In genomic region chr7:34133983-34134782, GRCh38 we compare ENCODE assay signal across 7 cellular contexts.
A peak's percentile ranks its signal among the peaks of the same experiment; 100 is the strongest.
DNase-seq lines count a peak whose midpoint lies in the region; ATAC-seq and TF ChIP-seq lines count a peak whose summit lies in the region.

No MANE protein-coding gene starts in this region.

- H4K20me1 ChIP-seq in OCI-LY1 (ENCODE audit: insufficient read depth, low read length) = no peaks in the 10 kb centered on the region

- H3K4me3 Mint-ChIP-seq in chondrocyte (ENCODE audit: unreplicated experiment) = no peak overlapping the region

- TF ChIP-seq POLR2A in transverse colon (IDR thresholded peaks at IDR 0.05) = no peak

- H3K9me2 ChIP-seq in OCI-LY1 (ENCODE audit: low read depth, low read length) = no peaks in the 10 kb centered on the region

- intact Hi-C loops in left colon (cut with DNase I, micrococcal nuclease) (no loop called here), transverse colon (cut with DNase I; ENCODE audit: low total_unique reads) (no loop called here)

- H3K27me3 ChIP-seq in HL-60 (ENCODE audit: insufficient read depth, poor library complexity, severe bottlenecking) = no peaks in the 10 kb centered on the region
- H3K27me3 ChIP-seq in OCI-LY1 (ENCODE audit: insufficient read depth, low read length) = no peaks in the 10 kb centered on the region
- no peaks in the 10 kb centered on the region for H3K27me3 ChIP-seq in transverse colon

- H3K4me1 ChIP-seq in OCI-LY1 (ENCODE audit: insufficient read depth, low read length, severe bottlenecking) (no peaks in the 10 kb centered on the region), transverse colon (no peaks in the 10 kb centered on the region)

- peak; percentile 61 for DNase-seq in GM04504 (ENCODE audit: low read depth)
- DNase-seq in HL-60 (ENCODE audit: low read depth in 1 of 2, low spot score in 1 of 2) = peak; percentile 18 to 26
- DNase-seq in chondrocyte (ENCODE audit: low spot score) = no peak
- DNase-seq in left colon = peak in 1 of 2 donors; percentile 72
- DNase-seq in transverse colon = peak; percentile 42

- H3K9me3 ChIP-seq in OCI-LY1 (ENCODE audit: low read length) (no peaks in the 10 kb centered on the region), transverse colon (no peaks in the 10 kb centered on the region)

- in situ Hi-C loops in transverse colon (cut with MboI; ENCODE audit: low pct_ligation_motif_present in 1 of 4, low pct_unique_long_range_greater_than_20kb in 1 of 4, low sequenced_read_pairs in 3 of 4) = no loop called here

- no peak overlapping the region for H3K27ac Mint-ChIP-seq in chondrocyte (ENCODE audit: unreplicated experiment)

- H3K4me2 ChIP-seq in OCI-LY1 (ENCODE audit: low read length) = no peak overlapping the region

- no peaks in the 10 kb centered on the region for H3K9me3 Mint-ChIP-seq in chondrocyte (ENCODE audit: low read depth)

- ATAC-seq in left colon (peak; percentile 66), GM19328 (IDR thresholded peaks at IDR 0.05; ENCODE audit: unreplicated experiment) (no peak)

- no peaks in the 10 kb centered on the region for H3F3A ChIP-seq in OCI-LY1 (ENCODE audit: insufficient read depth, low read length)

- no peaks in the 10 kb centered on the region for H3K27me3 Mint-ChIP-seq in chondrocyte (ENCODE audit: low read depth)

- TF ChIP-seq EP300 in transverse colon (IDR thresholded peaks at IDR 0.05; ENCODE audit: low read depth) = no peak

- H2AFZ ChIP-seq in OCI-LY1 (ENCODE audit: low read length) = no peak overlapping the region

- H3K4me1 Mint-ChIP-seq in chondrocyte (ENCODE audit: low read depth) = no peaks in the 10 kb centered on the region

- WGBS in transverse colon (ENCODE audit: low coverage in 1 of 2), 2 donors = 40 to 47% methylated on average over 5 to 12 of the region's 12 CpGs

- no peaks in the 10 kb centered on the region for H3K36me3 Mint-ChIP-seq in chondrocyte (ENCODE audit: low read depth)

- TF ChIP-seq CTCF in HL-60 (IDR thresholded peaks at IDR 0.05; ENCODE audit: insufficient read depth, low read length) (peak; percentile 63), OCI-LY1 (IDR thresholded peaks at IDR 0.05; ENCODE audit: low read length) (peak; percentile 84), chondrocyte (IDR thresholded peaks at IDR 0.05) (peak; percentile 86), transverse colon (IDR thresholded peaks at IDR 0.05) (peak; percentile 27 to 53 (median 41))

- no peak overlapping the region for H3K27ac ChIP-seq in HL-60 (replicated peaks)
- H3K27ac ChIP-seq in OCI-LY1 (ENCODE audit: low read depth, low read length, poor library complexity, severe bottlenecking) = no peak overlapping the region
- no peak overlapping the region for H3K27ac ChIP-seq in transverse colon

- no peaks in the 10 kb centered on the region for H3K79me2 ChIP-seq in OCI-LY1 (ENCODE audit: insufficient read depth, low read length)

- no peak overlapping the region for H3K9ac ChIP-seq in OCI-LY1 (ENCODE audit: low read length)

- H3K36me3 ChIP-seq in OCI-LY1 (ENCODE audit: insufficient read depth, low read length) (no peaks in the 10 kb centered on the region), transverse colon (no peaks in the 10 kb centered on the region)

- no peak overlapping the region for H3K4me3 ChIP-seq in HL-60 (replicated peaks; ENCODE audit: insufficient read depth, low read length)
- H3K4me3 ChIP-seq in OCI-LY1 (ENCODE audit: low read depth, low read length, poor library complexity, severe bottlenecking) = no peak overlapping the region
- no peak overlapping the region for H3K4me3 ChIP-seq in transverse colon
